Comparison of ENCODE assay signal across 19 cellular contexts in genomic region chr10:129513312-129513711, GRCh38.
"Had no signal": no experiment of that assay in that cellular context is flagged by ENCODE, and none has a peak within 500 bp of the region (broad histone marks: within the 10 kb centered on the region; RNA-seq: fewer than 3 reads in every experiment).

No MANE protein-coding gene starts in this region.

- H3K9me3 ChIP-seq: gastrocnemius medialis, lower lobe of right lung, suprapubic skin had no signal

- H3K27me3 Mint-ChIP-seq: activated CD8-positive, alpha-beta T cell treated with anti-CD3 and anti-CD28 coated beads for 36 hours; activated T-helper 17 cell treated with anti-CD3 and anti-CD28 coated beads, Interleukin-2, amount 50 U/mL, for 72 hours; brain; stimulated activated naive CD8-positive, alpha-beta T cell treated with anti-CD3 and anti-CD28 coated beads, Interleukin-15, amount 100 ng/mL, for 72 hours; T-cell had no signal

- H3K27ac ChIP-seq: gastrocnemius medialis, lower lobe of right lung, suprapubic skin had no signal

- H3K4me3 Mint-ChIP-seq: activated CD8-positive, alpha-beta T cell treated with anti-CD3 and anti-CD28 coated beads for 36 hours; activated T-helper 17 cell treated with anti-CD3 and anti-CD28 coated beads, Interleukin-2, amount 50 U/mL, for 72 hours; brain; natural killer cell; stimulated activated naive CD8-positive, alpha-beta T cell treated with anti-CD3 and anti-CD28 coated beads, Interleukin-15, amount 100 ng/mL, for 72 hours; T-cell had no signal

- H3K27ac Mint-ChIP-seq: activated CD8-positive, alpha-beta T cell treated with anti-CD3 and anti-CD28 coated beads for 36 hours; activated T-helper 17 cell treated with anti-CD3 and anti-CD28 coated beads, Interleukin-2, amount 50 U/mL, for 72 hours; brain; natural killer cell; T-cell had no signal

- H3K9me3 Mint-ChIP-seq: natural killer cell had no signal

- H3K27me3 ChIP-seq: gastrocnemius medialis, suprapubic skin had no signal

- H3K4me1 ChIP-seq: gastrocnemius medialis, lower lobe of right lung, suprapubic skin had no signal

- H3K36me3 ChIP-seq: gastrocnemius medialis, lower lobe of right lung, suprapubic skin had no signal

- H3K36me3 Mint-ChIP-seq: natural killer cell had no signal

- DNase-seq: activated CD4-positive, alpha-beta T cell treated with anti-CD3 and anti-CD28 coated beads for 48 hours; activated CD4-positive, CD25-positive, alpha-beta regulatory T cell; activated CD8-positive, alpha-beta T cell treated with anti-CD3 and anti-CD28 coated beads for 36 hours; activated naive CD4-positive, alpha-beta T cell treated with Interleukin-2 at 50 U/mL for 16 hours; activated T-cell treated with anti-CD3 and anti-CD28 coated beads, Interleukin-2, amount 50 U/mL, for 1 hour; central memory CD4-positive, alpha-beta T cell; cortex of kidney; gastrocnemius medialis; left colon; lower lobe of right lung; natural killer cell; retina; stimulated activated naive CD8-positive, alpha-beta T cell treated with anti-CD3 and anti-CD28 coated beads, Interleukin-15, amount 100 ng/mL, for 72 hours; T-cell; T-helper 9 cell; trophoblast cell had no signal

- H3K4me3 ChIP-seq: gastrocnemius medialis, lower lobe of right lung, suprapubic skin had no signal

- ATAC-seq: activated CD8-positive, alpha-beta T cell treated with anti-CD3 and anti-CD28 coated beads for 36 hours; activated T-helper 17 cell treated with anti-CD3 and anti-CD28 coated beads, Interleukin-2, amount 50 U/mL, for 72 hours; gastrocnemius medialis; left colon; lower lobe of right lung; natural killer cell; stimulated activated naive CD8-positive, alpha-beta T cell treated with anti-CD3 and anti-CD28 coated beads, Interleukin-15, amount 100 ng/mL, for 72 hours; T-cell had no signal
